15 cellular contexts compared by ENCODE assay signal in the genomic region with DNA sequence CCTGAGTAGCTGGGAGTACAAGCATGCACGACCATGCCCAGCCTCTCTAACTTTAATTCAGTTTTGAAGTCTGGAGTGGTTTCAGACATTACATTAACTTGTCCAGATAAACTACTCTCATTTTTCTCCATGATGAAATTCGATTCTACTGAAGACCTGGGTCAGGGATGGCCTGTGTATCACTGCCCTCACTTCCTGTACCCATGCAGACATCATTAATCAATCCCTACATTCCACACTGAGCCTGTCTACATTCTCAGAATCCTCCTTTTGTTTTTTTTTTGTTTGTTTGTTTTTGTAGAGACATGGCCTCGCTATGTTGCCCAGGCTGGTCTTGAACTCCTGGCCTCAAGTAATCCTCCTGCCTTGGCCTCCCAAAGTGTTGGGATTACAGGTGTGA.
"Had no signal": no experiment of that assay in that cellular context is flagged by ENCODE, and none has a peak within 500 bp of the region (broad histone marks: within the 10 kb centered on the region; RNA-seq: fewer than 3 reads in every experiment).

No MANE protein-coding gene starts in this region.

- H3K27ac Mint-ChIP-seq: activated naive CD8-positive, alpha-beta T cell treated with anti-CD3 and anti-CD28 coated beads, Interleukin-2, amount 50 U/mL, for 24 hours; activated T-helper 2 cell treated with anti-CD3 and anti-CD28 coated beads, Interferon-gamma antibody, Interleukin-2, Interleukin-4, amounts not matched to agents 10 μg/mL and 5 μg/mL and 100 μg/mL, durations not matched to agents 14 hours and 24 hours and 36 hours had no signal

- DNase-seq: activated CD4-positive, alpha-beta T cell treated with anti-CD3 and anti-CD28 coated beads, Interleukin-2, amount 50 U/mL, for 48 hours; activated CD8-positive, alpha-beta memory T cell treated with anti-CD3 and anti-CD28 coated beads, Interleukin-2, amount 50 U/mL, for 48 hours; activated naive CD8-positive, alpha-beta T cell treated with anti-CD3 and anti-CD28 coated beads, Interleukin-2, amount 50 U/mL, for 24 hours; foreskin keratinocyte; mucosa of descending colon; nephron progenitor cell; stimulated activated CD4-positive, alpha-beta T cell treated with anti-CD3 and anti-CD28 coated beads, Interleukin-4, amount 100 ng/mL, for 1 hour; tibial artery had no signal

- H3K4me3 Mint-ChIP-seq: activated naive CD8-positive, alpha-beta T cell treated with anti-CD3 and anti-CD28 coated beads, Interleukin-2, amount 50 U/mL, for 24 hours; nephron progenitor cell had no signal

- H3K4me1 ChIP-seq: foreskin keratinocyte had no signal

- H3K27ac ChIP-seq: cardiac muscle cell, foreskin keratinocyte, tibial artery, vagina had no signal

- FAIRE-seq: colon, endothelial cell of umbilical vein had no signal

- H3K36me3 ChIP-seq: cardiac muscle cell, tibial artery, vagina had no signal

- H3K4me3 ChIP-seq: cardiac muscle cell, mucosa of descending colon, tibial artery, vagina had no signal

- H3K9me3 Mint-ChIP-seq: activated naive CD8-positive, alpha-beta T cell treated with anti-CD3 and anti-CD28 coated beads, Interleukin-2, amount 50 U/mL, for 24 hours; activated T-helper 2 cell treated with anti-CD3 and anti-CD28 coated beads, Interferon-gamma antibody, Interleukin-2, Interleukin-4, amounts not matched to agents 10 μg/mL and 5 μg/mL and 100 μg/mL, durations not matched to agents 14 hours and 24 hours and 36 hours had no signal

- H3K27me3 ChIP-seq: cardiac muscle cell, foreskin keratinocyte, tibial artery, vagina had no signal

- H3K27me3 Mint-ChIP-seq: activated naive CD8-positive, alpha-beta T cell treated with anti-CD3 and anti-CD28 coated beads, Interleukin-2, amount 50 U/mL, for 24 hours had no signal

- H3K9me3 ChIP-seq: mucosa of descending colon, tibial artery, vagina had no signal

- ATAC-seq: activated CD4-positive, CD25-positive, alpha-beta regulatory T cell treated with anti-CD3 and anti-CD28 coated beads, Interleukin-2, amount 50 U/mL, for 24 hours; activated naive CD8-positive, alpha-beta T cell treated with anti-CD3 and anti-CD28 coated beads, Interleukin-2, amount 50 U/mL, for 24 hours; foreskin keratinocyte; left lobe of liver; mucosa of descending colon had no signal
